23 cellular contexts compared by ENCODE assay signal in genomic region chr3:65876028-65876420, GRCh38.
"Had no signal": no experiment of that assay in that cellular context is flagged by ENCODE, and none has a peak within 500 bp of the region (broad histone marks: within the 10 kb centered on the region; RNA-seq: fewer than 3 reads in every experiment).

No MANE protein-coding gene starts in this region.

- H3K4me3 ChIP-seq: MG63 had no signal

- H3K27ac Mint-ChIP-seq: activated CD4-positive, alpha-beta memory T cell treated with anti-CD3 and anti-CD28 coated beads for 36 hours; activated CD4-positive, alpha-beta T cell treated with anti-CD3 and anti-CD28 coated beads, Interleukin-2, amount 10 ng/mL, durations not matched to agents 7 days and 5 days; activated naive CD4-positive, alpha-beta T cell treated with anti-CD3 and anti-CD28 coated beads for 36 hours; activated naive CD8-positive, alpha-beta T cell; T-helper 17 cell had no signal

- H3K27ac ChIP-seq: KMS-11 had no signal

- H3K27me3 ChIP-seq: MG63 had no signal

- H3K9ac ChIP-seq: KMS-11 had no signal

- H3K9me3 Mint-ChIP-seq: activated CD4-positive, alpha-beta memory T cell treated with anti-CD3 and anti-CD28 coated beads for 36 hours; activated CD4-positive, alpha-beta T cell treated with anti-CD3 and anti-CD28 coated beads, Interleukin-2, amount 10 ng/mL, durations not matched to agents 7 days and 5 days; activated naive CD4-positive, alpha-beta T cell treated with anti-CD3 and anti-CD28 coated beads for 36 hours; central memory CD8-positive, alpha-beta T cell had no signal

- H3K27me3 Mint-ChIP-seq: activated CD4-positive, alpha-beta memory T cell treated with anti-CD3 and anti-CD28 coated beads for 36 hours; activated CD4-positive, alpha-beta T cell treated with anti-CD3 and anti-CD28 coated beads, Interleukin-2, amount 10 ng/mL, durations not matched to agents 7 days and 5 days; activated naive CD8-positive, alpha-beta T cell; brain; central memory CD8-positive, alpha-beta T cell; T-helper 17 cell had no signal

- H3K4me2 ChIP-seq: KMS-11 had no signal

- H3K4me1 Mint-ChIP-seq: activated CD4-positive, alpha-beta T cell treated with anti-CD3 and anti-CD28 coated beads, Interleukin-2, amount 10 ng/mL, durations not matched to agents 7 days and 5 days; central memory CD8-positive, alpha-beta T cell; T-helper 17 cell had no signal

- DNase-seq: activated CD4-positive, alpha-beta memory T cell treated with anti-CD3 and anti-CD28 coated beads for 36 hours; activated CD4-positive, alpha-beta T cell treated with anti-CD3 and anti-CD28 coated beads, Interleukin-2, amount 10 ng/mL, durations not matched to agents 7 days and 5 days; activated CD4-positive, CD25-positive, alpha-beta regulatory T cell; activated CD8-positive, alpha-beta memory T cell treated with anti-CD3 and anti-CD28 coated beads for 24 hours; activated gamma-delta T cell; activated naive CD4-positive, alpha-beta T cell treated with anti-CD3 and anti-CD28 coated beads for 36 hours; activated T-cell treated with anti-CD3 and anti-CD28 coated beads, Interleukin-2, amount 50 U/mL, for 4 hours; amygdala; MG63; NCI-H1105; NCI-H1436; NCI-H1694 treated with DMSO at 0.1 percent for 48 hours; NCI-H2029 treated with DMSO at 0.1 percent for 48 hours; NCI-H510A treated with DMSO at 0.1 percent for 48 hours; NCI-H69; PC-3; SIG-M5; T-helper 17 cell; T-helper 9 cell had no signal

- H3K36me3 Mint-ChIP-seq: activated CD4-positive, alpha-beta memory T cell treated with anti-CD3 and anti-CD28 coated beads for 36 hours; activated naive CD8-positive, alpha-beta T cell; brain had no signal

- H3K36me3 ChIP-seq: MG63 had no signal

- H3K4me3 Mint-ChIP-seq: activated CD4-positive, alpha-beta memory T cell treated with anti-CD3 and anti-CD28 coated beads for 36 hours; activated CD4-positive, alpha-beta T cell treated with anti-CD3 and anti-CD28 coated beads, Interleukin-2, amount 10 ng/mL, durations not matched to agents 7 days and 5 days; activated naive CD4-positive, alpha-beta T cell treated with anti-CD3 and anti-CD28 coated beads for 36 hours; activated naive CD8-positive, alpha-beta T cell; activated T-cell treated with anti-CD3 and anti-CD28 coated beads, Interleukin-2, amount 50 U/mL, for 4 hours; brain; central memory CD8-positive, alpha-beta T cell; T-helper 17 cell had no signal

- H3K9me3 ChIP-seq: MG63 had no signal

- ATAC-seq: activated T-cell treated with anti-CD3 and anti-CD28 coated beads, Interleukin-2, amount 50 U/mL, for 4 hours; PC-3; T-helper 17 cell had no signal
